3 cellular contexts compared by ENCODE assay signal in genomic region chr2:9946818-9947217, GRCh38.
A peak's percentile ranks its signal among the peaks of the same experiment; 100 is the strongest.
TF ChIP-seq lines count a peak whose summit lies in the region.

No MANE protein-coding gene starts in this region.

TF ChIP-seq in IMR-90, 13 proteins besides CTCF, POLR2A, EP300 and RAD21:
- TF ChIP-seq FOS (IDR thresholded peaks at IDR 0.05; ENCODE audit: low read depth, low read length): no peak
- no peak for TF ChIP-seq NFE2L2 (IDR thresholded peaks at IDR 0.05; ENCODE audit: low read depth, low read length)
- no peak for TF ChIP-seq MAFK (IDR thresholded peaks at IDR 0.05; ENCODE audit: low read depth, low read length)
- peak; percentile 54 for TF ChIP-seq CEBPB (IDR thresholded peaks at IDR 0.05; ENCODE audit: low read depth, low read length)
- TF ChIP-seq CHD1 (IDR thresholded peaks at IDR 0.05; ENCODE audit: low read depth, low read length): no peak
- TF ChIP-seq RCOR1 (IDR thresholded peaks at IDR 0.05; ENCODE audit: insufficient replicate concordance, low read length): no peak
TF ChIP-seq in IMR-90: peak in this region for 1.

TF ChIP-seq in WTC11, 78 proteins besides CTCF, POLR2A, EP300 and RAD21:
- TF ChIP-seq HMGA2 (CRISPR knock-in tag; IDR thresholded peaks at IDR 0.05) (no peak), MYBL2 (CRISPR knock-in tag; IDR thresholded peaks at IDR 0.05) (no peak), ZNF396 (CRISPR knock-in tag; IDR thresholded peaks at IDR 0.05; ENCODE audit: borderline replicate concordance) (no peak), GABPB1 (CRISPR knock-in tag; IDR thresholded peaks at IDR 0.05) (peak; percentile 93)
- TF ChIP-seq, protein P1, sequence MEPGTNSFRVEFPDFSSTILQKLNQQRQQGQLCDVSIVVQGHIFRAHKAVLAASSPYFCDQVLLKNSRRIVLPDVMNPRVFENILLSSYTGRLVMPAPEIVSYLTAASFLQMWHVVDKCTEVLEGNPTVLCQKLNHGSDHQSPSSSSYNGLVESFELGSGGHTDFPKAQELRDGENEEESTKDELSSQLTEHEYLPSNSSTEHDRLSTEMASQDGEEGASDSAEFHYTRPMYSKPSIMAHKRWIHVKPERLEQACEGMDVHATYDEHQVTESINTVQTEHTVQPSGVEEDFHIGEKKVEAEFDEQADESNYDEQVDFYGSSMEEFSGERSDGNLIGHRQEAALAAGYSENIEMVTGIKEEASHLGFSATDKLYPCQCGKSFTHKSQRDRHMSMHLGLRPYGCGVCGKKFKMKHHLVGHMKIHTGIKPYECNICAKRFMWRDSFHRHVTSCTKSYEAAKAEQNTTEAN (CRISPR knock-in tag; IDR thresholded peaks at IDR 0.05): no peak

TF ChIP-seq in H1, 55 proteins besides CTCF, POLR2A, EP300 and RAD21:
- TF ChIP-seq CEBPB (IDR thresholded peaks at IDR 0.05; ENCODE audit: low read depth, low read length) (peak; percentile 60; the same call in 1 of the 2 replicates), USF2 (IDR thresholded peaks at IDR 0.05; ENCODE audit: low read length) (no peak)
